Comparison of ENCODE assay signal across 13 cellular contexts in genomic region chr2:119809329-119810038, GRCh38. TPM values are rescaled to one million over a fixed set of nuclear protein-coding genes. Genes with fewer than 3 reads are reported as not detected.
DNase-seq lines count a peak whose midpoint lies in the region; ATAC-seq, FAIRE-seq and TF ChIP-seq lines count a peak whose summit lies in the region.
"Had no signal": no experiment of that assay in that cellular context is flagged by ENCODE, and none has a peak within 500 bp of the region (broad histone marks: within the 10 kb centered on the region; RNA-seq: fewer than 3 reads in every experiment).

No MANE protein-coding gene starts in this region.

- DNase-seq in ELR (ENCODE audit: low read depth) = peak; percentile 80
- DNase-seq in PC-3 = peak; percentile 73
- DNase-seq in endothelial cell of umbilical vein (ENCODE audit: low read depth, low spot score) = peak; percentile 88
- no peak for DNase-seq in osteoblast (ENCODE audit: insufficient read length, low spot score, missing footprints)
- no peak for DNase-seq in activated CD8-positive, alpha-beta memory T cell treated with anti-CD3 and anti-CD28 coated beads for 24 hours
- no peak for DNase-seq in thyroid gland
- DNase-seq: activated T-cell treated with anti-CD3 and anti-CD28 coated beads, Interleukin-2, amount 50 U/mL, for 1 hour; GDM1; NCI-H2171 treated with DMSO at 0.1 percent for 48 hours had no signal

- dilution Hi-C loops in endothelial cell of umbilical vein (cut with MboI; ENCODE audit: extremely low pct_ligation_motif_present, low sequenced_read_pairs) = no loop called here

- peak; percentile 62 for FAIRE-seq in endothelial cell of umbilical vein (lab: Jason Lieb, UNC)

- intact Hi-C loops in PC-3 (cut with micrococcal nuclease) = loop anchor here (5.0 kb wide), 1 partner anchor 47 kb away; no protein-coding TSS in a partner anchor
- intact Hi-C loops in endothelial cell of umbilical vein (cut with micrococcal nuclease) = loop anchor here (1.0 kb wide), 1 partner anchor 11 kb away; no protein-coding TSS in a partner anchor
- intact Hi-C loops in thyroid gland (cut with DNase I) = no loop called here

- no peaks in the 10 kb centered on the region for H3K9me2 ChIP-seq in PC-3 (replicated peaks; ENCODE audit: low read length)

- H3K4me3 ChIP-seq in PC-3 (ENCODE audit: low read length) = peak overlapping the region; percentile 40; the same call in 1 of the 2 replicates
- H3K4me3 ChIP-seq in endothelial cell of umbilical vein (replicated peaks in 1 of 3; ENCODE audit: insufficient read depth in 1 of 3, low read depth in 1 of 3, low read length in 3 of 3) = peak overlapping the region in 2 of 3 experiments; percentile 7 to 43
- H3K4me3 ChIP-seq in osteoblast (ENCODE audit: insufficient read depth, low read length) = peak overlapping the region; percentile 17
- no peak overlapping the region for H3K4me3 ChIP-seq in thyroid gland (replicated peaks in 1 of 3)
- H3K4me3 ChIP-seq: dorsolateral prefrontal cortex had no signal

- WGBS in thyroid gland, 2 donors = 59 to 67% methylated on average over 6 of the region's 6 CpGs

- H3K9me1 ChIP-seq in endothelial cell of umbilical vein (replicated peaks; ENCODE audit: control insufficient read depth, extremely low read depth, insufficient read depth, low read length) = no peaks in the 10 kb centered on the region

- TF ChIP-seq CTCF in PC-3 (conservative IDR thresholded peaks at IDR 0.05; ENCODE audit: low read depth, low read length) (no peak), endothelial cell of umbilical vein (IDR thresholded peaks at IDR 0.05; ENCODE audit: extremely low read depth in 1 of 2, insufficient read depth in 1 of 2, low read depth in 1 of 2, low read length in 2 of 2) (no peak), osteoblast (IDR thresholded peaks at IDR 0.05; ENCODE audit: extremely low read depth, low read depth, low read length) (no peak), thyroid gland (IDR thresholded peaks at IDR 0.05) (no peak)

- H3K9ac ChIP-seq in PC-3 (ENCODE audit: low read length) (peak overlapping the region; percentile 24; the same call in 1 of the 2 replicates), endothelial cell of umbilical vein (replicated peaks; ENCODE audit: extremely low read depth, insufficient read depth, low read length) (peak overlapping the region; percentile 80)
- H3K9ac ChIP-seq: parathyroid adenoma had no signal

- POLR2A ChIA-PET in PC-3 (lab: Charles Lee; ENCODE audit: unreplicated experiment) = interaction anchor here (0.6 to 0.7 kb wide), 2 partner anchors 835 to 1707 kb away, joined by 4 to 10 read pairs; no protein-coding TSS in a partner anchor
- POLR2A ChIA-PET in endothelial cell of umbilical vein (lab: Charles Lee) = no interaction called here

- ATAC-seq in PC-3 = peak; percentile 79
- no peak for ATAC-seq in HG02678 (IDR thresholded peaks at IDR 0.05; ENCODE audit: unreplicated experiment)
- no peak for ATAC-seq in HG02642 (IDR thresholded peaks at IDR 0.05; ENCODE audit: poor library complexity, unreplicated experiment)

- H3K27ac ChIP-seq in PC-3 (ENCODE audit: low read length) (peak overlapping the region; percentile 71), endothelial cell of umbilical vein (ENCODE audit: insufficient read depth, low read depth, low read length) (peak overlapping the region; percentile 96), osteoblast (ENCODE audit: low read depth, low read length) (peak overlapping the region; percentile 89), thyroid gland (no peak overlapping the region)
- H3K27ac ChIP-seq: dorsolateral prefrontal cortex, parathyroid adenoma had no signal

- BruUV-seq in PC-3 (replicated peaks; lab: Mats Ljungman, UMichigan) = no TSS peak
- BruUV-seq in endothelial cell of umbilical vein (replicated peaks; lab: Mats Ljungman, UMichigan) = no TSS peak

- TF ChIP-seq POLR2A in endothelial cell of umbilical vein (IDR thresholded peaks at IDR 0.05; ENCODE audit: low read depth, low read length) (no peak), thyroid gland (IDR thresholded peaks at IDR 0.05) (no peak)

- peaks cover 11% of the 10 kb centered on the region for H3F3A ChIP-seq in PC-3 (ENCODE audit: low read length, unreplicated experiment)

- H3K4me2 ChIP-seq in PC-3 (ENCODE audit: low read length) (peak overlapping the region; percentile 61), endothelial cell of umbilical vein (ENCODE audit: insufficient read depth, low read length) (peak overlapping the region; percentile 82), osteoblast (ENCODE audit: insufficient read depth, low read length) (peak overlapping the region; percentile 77)

- H3K4me1 ChIP-seq in PC-3 (ENCODE audit: insufficient read depth, low read length) (peaks cover 25% of the 10 kb centered on the region), endothelial cell of umbilical vein (ENCODE audit: control insufficient read depth, extremely low read depth, insufficient read depth, low read length) (peaks cover 22% of the 10 kb centered on the region), osteoblast (ENCODE audit: insufficient read depth, low read length) (peaks cover 20% of the 10 kb centered on the region), thyroid gland (peaks cover 5 to 22% of the 10 kb centered on the region in 2 donors)
- H3K4me1 ChIP-seq: parathyroid adenoma had no signal

- 0 out of 2 replicates have a peak, but pooled peaks cover 7% of the 10 kb centered on the region for H4K20me1 ChIP-seq in PC-3 (ENCODE audit: low read length)
- no peaks in the 10 kb centered on the region for H4K20me1 ChIP-seq in endothelial cell of umbilical vein (replicated peaks; ENCODE audit: control insufficient read depth, extremely low read depth, insufficient read depth, low read length)
- no peaks in the 10 kb centered on the region for H4K20me1 ChIP-seq in osteoblast (ENCODE audit: insufficient read depth, low read length)

- H3K36me3 ChIP-seq in PC-3 (ENCODE audit: low read depth, low read length) (peaks cover 5% of the 10 kb centered on the region; the same call in 1 of the 2 replicates), endothelial cell of umbilical vein (ENCODE audit: control insufficient read depth in 2 of 2, extremely low read depth in 1 of 2, insufficient read depth in 2 of 2, low read length in 2 of 2) (no peaks in the 10 kb centered on the region), osteoblast (ENCODE audit: insufficient read depth, low read length) (no peaks in the 10 kb centered on the region), thyroid gland (no peaks in the 10 kb centered on the region)

- H3K9me3 ChIP-seq in PC-3 (ENCODE audit: low read length) (no peaks in the 10 kb centered on the region), endothelial cell of umbilical vein (replicated peaks; ENCODE audit: control insufficient read depth, insufficient read depth, low read length) (no peaks in the 10 kb centered on the region), osteoblast (ENCODE audit: low read depth, low read length) (no peaks in the 10 kb centered on the region), thyroid gland (no peaks in the 10 kb centered on the region)

- peaks cover 32% of the 10 kb centered on the region for H3K79me2 ChIP-seq in PC-3 (ENCODE audit: low read length)
- peaks cover 1% of the 10 kb centered on the region for H3K79me2 ChIP-seq in endothelial cell of umbilical vein (ENCODE audit: control insufficient read depth, insufficient read depth, low read length)
- no peaks in the 10 kb centered on the region for H3K79me2 ChIP-seq in osteoblast (ENCODE audit: insufficient read depth, low read length)

- H3K27me3 ChIP-seq in PC-3 (ENCODE audit: low read length) (no peaks in the 10 kb centered on the region), endothelial cell of umbilical vein (ENCODE audit: control insufficient read depth in 2 of 2, insufficient read depth in 2 of 2, low read length in 2 of 2) (no peaks in the 10 kb centered on the region), osteoblast (ENCODE audit: insufficient read depth, low read length) (no peaks in the 10 kb centered on the region), thyroid gland (no peaks in the 10 kb centered on the region)
- H3K27me3 ChIP-seq: dorsolateral prefrontal cortex had no signal

- CTCF ChIA-PET in PC-3 (lab: Charles Lee) (interaction anchor here (1.4 kb wide), 1 partner anchor 14 kb away, joined by 12 read pairs; no protein-coding TSS in a partner anchor), endothelial cell of umbilical vein (lab: Charles Lee) (interaction anchor here (0.8 to 3.9 kb wide), 4 partner anchors 11 to 53 kb away, joined by 3 to 17 read pairs (median 10); no protein-coding TSS in a partner anchor)

- H2AFZ ChIP-seq in PC-3 (ENCODE audit: low read length) (no peak overlapping the region), endothelial cell of umbilical vein (ENCODE audit: low read depth, low read length) (no peak overlapping the region), osteoblast (ENCODE audit: low read length) (no peak overlapping the region)
- H2AFZ ChIP-seq: parathyroid adenoma had no signal

TF ChIP-seq in endothelial cell of umbilical vein, 7 proteins besides CTCF, POLR2A, EP300 and RAD21:
- TF ChIP-seq JUN (IDR thresholded peaks at IDR 0.05; ENCODE audit: borderline replicate concordance, insufficient read depth, insufficient read length, low read depth) (peak; percentile 50), EZH2 (IDR thresholded peaks at IDR 0.05; ENCODE audit: borderline replicate concordance, low read depth, low read length, severe bottlenecking) (no peak), FOS (IDR thresholded peaks at IDR 0.05; ENCODE audit: borderline replicate concordance, insufficient read depth, low read length) (peak; percentile 27)

RNA-seq across cellular contexts. Expression of gene PTPN4, which starts 49.8 kb away (rescaled TPM):
- 41.2 and 44.5 TPM in 2 replicates for total RNA-seq in PC-3 (2014; rRNA removed)
- total RNA-seq in endothelial cell of umbilical vein = 26.1 and 29.6 TPM in 2 replicates
- polyA plus RNA-seq in endothelial cell of umbilical vein = 3.5 and 6.8 TPM in 2 replicates
- 5.7 and 7.4 TPM in 2 replicates for polyA plus RNA-seq in endothelial cell of umbilical vein (2011; cell fraction: cytosol; rRNA removed)
- polyA plus RNA-seq in endothelial cell of umbilical vein (2011; cell fraction: nucleus; rRNA removed) = 19.5 and 21.7 TPM in 2 replicates
- 10.9 and 11.6 TPM in 2 replicates for polyA plus RNA-seq in endothelial cell of umbilical vein (2012)
- 51.5 and 62.3 TPM in 2 replicates for polyA minus RNA-seq in endothelial cell of umbilical vein
- 17.2 TPM for polyA minus RNA-seq in endothelial cell of umbilical vein (2011; cell fraction: cytosol; rRNA and poly(A)+ RNA removed)
- polyA minus RNA-seq in endothelial cell of umbilical vein (2011; cell fraction: nucleus; rRNA and poly(A)+ RNA removed) = 93.7 and 128 TPM in 2 replicates
- 19.5 and 24.8 TPM in 2 replicates for total RNA-seq in osteoblast
- total RNA-seq in thyroid gland = 100 to 1,000 TPM in 2 of 4 donors, 10 to 100 TPM in 2; 79.1 to 131 (median 114) TPM

Comparison
In these comparisons a context has a peak if more than half of its experiments do, and no peak if none do; other contexts are left out.
1. DNase-seq: peak in ELR (single experiment), PC-3 (single experiment) and endothelial cell of umbilical vein (single experiment); none in osteoblast (single experiment), activated CD8-positive, alpha-beta memory T cell treated with anti-CD3 and anti-CD28 coated beads for 24 hours (single experiment) and thyroid gland (0 of 2).
2. H3K27ac ChIP-seq: peak in PC-3 (single experiment), endothelial cell of umbilical vein (single experiment) and osteoblast (single experiment); none in thyroid gland (0 of 3).
3. H3K4me3 ChIP-seq: peak in PC-3 (single experiment), endothelial cell of umbilical vein (2 of 3) and osteoblast (single experiment); none in thyroid gland (0 of 3).
4. Peak in every context shown above with its lines, with median percentiles within 50 percentile points of each other: H3K4me2 ChIP-seq.